In the genomic region with DNA sequence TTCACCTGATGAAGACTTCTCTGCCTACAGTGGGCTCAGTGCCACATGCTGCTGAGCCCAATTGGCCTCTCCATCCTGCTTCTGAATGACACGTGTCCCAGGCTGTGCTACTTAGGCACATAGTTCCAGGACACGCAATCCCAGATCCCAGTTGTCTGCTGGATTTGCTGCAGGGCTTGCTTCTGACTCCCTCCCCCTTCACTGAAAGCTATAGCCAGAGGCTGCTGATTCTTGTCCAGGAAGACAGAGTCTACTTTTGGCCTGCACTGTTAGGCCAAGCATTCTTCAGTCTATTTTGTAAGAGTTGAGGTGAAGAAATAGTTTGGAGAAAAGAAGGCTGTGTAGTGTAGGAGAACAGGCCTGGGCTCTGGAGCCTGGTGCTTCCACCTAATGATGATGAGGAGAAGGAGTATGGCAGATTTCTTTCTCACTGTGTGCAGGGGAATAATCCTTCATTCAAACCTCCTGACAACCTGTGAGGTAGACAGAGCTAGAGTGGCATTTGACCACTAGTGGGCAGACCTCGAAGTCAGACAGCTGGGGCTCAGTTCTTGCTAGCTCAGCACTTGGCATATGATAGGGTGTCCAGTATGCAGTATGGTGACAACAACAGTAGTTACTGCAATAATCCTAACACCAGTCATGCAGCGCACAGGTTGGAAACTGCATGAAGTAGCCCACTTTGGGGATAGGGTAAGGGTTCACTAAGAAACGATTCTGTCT, we compare ENCODE assay signal across 1 cellular context.
TF ChIP-seq lines count a peak whose summit lies in the region.

No MANE protein-coding gene starts in this region.

TF ChIP-seq in HepG2, 621 proteins besides CTCF, POLR2A, EP300 and RAD21 (continued from another document):
- TF ChIP-seq SOX6 (IDR thresholded peaks at IDR 0.05): no peak
- 0 out of 2 replicates have a peak, but pooled peaks have one; percentile 16 for TF ChIP-seq SOX6 (CRISPR knock-in tag; IDR thresholded peaks at IDR 0.05)
- 0 out of 2 replicates have a peak, but pooled peaks have one; percentile 29 for TF ChIP-seq REPIN1 (CRISPR knock-in tag; IDR thresholded peaks at IDR 0.05; ENCODE audit: borderline replicate concordance, low read depth)
- TF ChIP-seq STAG1 (CRISPR knock-in tag; IDR thresholded peaks at IDR 0.05): peak; percentile 72
- no peak for TF ChIP-seq NR2F1 (CRISPR knock-in tag; IDR thresholded peaks at IDR 0.05)
- TF ChIP-seq TFAP4 (IDR thresholded peaks at IDR 0.05; ENCODE audit: borderline replicate concordance, low read depth): peak; percentile 76
- TF ChIP-seq ZNF501 (CRISPR knock-in tag; IDR thresholded peaks at IDR 0.05): no peak
- TF ChIP-seq ARID5B (CRISPR knock-in tag; IDR thresholded peaks at IDR 0.05): 0 out of 2 replicates have a peak, but pooled peaks have one; percentile 10
- 0 out of 2 replicates have a peak, but pooled peaks have one; percentile 38 for TF ChIP-seq RFX5 (IDR thresholded peaks at IDR 0.05; ENCODE audit: low read depth, low read length)
- TF ChIP-seq, protein P1, sequence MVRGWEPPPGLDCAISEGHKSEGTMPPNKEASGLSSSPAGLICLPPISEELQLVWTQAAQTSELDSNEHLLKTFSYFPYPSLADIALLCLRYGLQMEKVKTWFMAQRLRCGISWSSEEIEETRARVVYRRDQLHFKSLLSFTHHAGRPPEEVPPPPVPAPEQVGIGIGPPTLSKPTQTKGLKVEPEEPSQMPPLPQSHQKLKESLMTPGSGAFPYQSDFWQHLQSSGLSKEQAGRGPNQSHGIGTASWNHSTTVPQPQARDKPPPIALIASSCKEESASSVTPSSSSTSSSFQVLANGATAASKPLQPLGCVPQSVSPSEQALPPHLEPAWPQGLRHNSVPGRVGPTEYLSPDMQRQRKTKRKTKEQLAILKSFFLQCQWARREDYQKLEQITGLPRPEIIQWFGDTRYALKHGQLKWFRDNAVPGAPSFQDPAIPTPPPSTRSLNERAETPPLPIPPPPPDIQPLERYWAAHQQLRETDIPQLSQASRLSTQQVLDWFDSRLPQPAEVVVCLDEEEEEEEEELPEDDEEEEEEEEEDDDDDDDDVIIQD (CRISPR knock-in tag; IDR thresholded peaks at IDR 0.05; ENCODE audit: low read depth): peak; percentile 27; the same call in 1 of the 2 replicates
- TF ChIP-seq IKZF1 (IDR thresholded peaks at IDR 0.05): no peak
- TF ChIP-seq MAFK (conservative IDR thresholded peaks at IDR 0.05 in 1 of 2, IDR thresholded peaks at IDR 0.05 in 1 of 2; ENCODE audit: low read length in 2 of 2): peak; percentile 94 to 98
- peak; percentile 88 for TF ChIP-seq MAFG (CRISPR knock-in tag; IDR thresholded peaks at IDR 0.05)
